Comparison of ENCODE assay signal across 9 cellular contexts in genomic region chr4:142379277-142380051, GRCh38.
DNase-seq lines count a peak whose midpoint lies in the region; TF ChIP-seq lines count a peak whose summit lies in the region.
"Had no signal": no experiment of that assay in that cellular context is flagged by ENCODE, and none has a peak within 500 bp of the region (broad histone marks: within the 10 kb centered on the region; RNA-seq: fewer than 3 reads in every experiment).

No MANE protein-coding gene starts in this region.

- H3K27ac ChIP-seq in ACC112 (ENCODE audit: low read depth, low read length): peak overlapping the region; percentile 94

- no peak for TF ChIP-seq CTCF in kidney epithelial cell (IDR thresholded peaks at IDR 0.05; ENCODE audit: insufficient read depth, low read length, poor library complexity, severe bottlenecking)

- H3K4me3 ChIP-seq in ACC112 (ENCODE audit: low read depth, low read length): peak overlapping the region; percentile 33
- H3K4me3 ChIP-seq in kidney epithelial cell (ENCODE audit: low read depth, low read length): no peak overlapping the region

- H3K4me1 ChIP-seq in ACC112 (ENCODE audit: control insufficient read depth, insufficient read depth, low read length, unreplicated experiment): peaks cover 52% of the 10 kb centered on the region

- H3K27me3 ChIP-seq in ACC112 (ENCODE audit: insufficient read depth, low read length) (no peaks in the 10 kb centered on the region), kidney epithelial cell (ENCODE audit: control insufficient read depth, insufficient read depth, low read length) (no peaks in the 10 kb centered on the region)

- DNase-seq in HCEC 1CT: peak; percentile 78
- peak; percentile 64 for DNase-seq in amniotic stem cell (lab: John Stamatoyannopoulos, UW)
- peak; percentile 81 for DNase-seq in kidney epithelial cell (ENCODE audit: low read depth)
- no peak for DNase-seq in stimulated activated CD4-positive, alpha-beta T cell treated with anti-CD3 and anti-CD28 coated beads, Interleukin-4, amount 100 ng/mL, for 1 hour
- DNase-seq in stimulated activated CD4-positive, alpha-beta T cell treated with anti-CD3 and anti-CD28 coated beads, Interleukin-12 subunit alpha, Interleukin-12 subunit beta, amount 100 ng/mL, for 4 hours: no peak
- DNase-seq in NCI-H1436 treated with DMSO at 0.1 percent for 48 hours (lab: John Stamatoyannopoulos, UW): no peak
- no peak for DNase-seq in activated CD4-positive, CD25-positive, alpha-beta regulatory T cell treated with anti-CD3 and anti-CD28 coated beads, Interleukin-2, amount 50 U/mL, for 72 hours
- DNase-seq: activated naive CD8-positive, alpha-beta T cell treated with anti-CD3 and anti-CD28 coated beads, Interleukin-2, amount 10 ng/mL, durations not matched to agents 7 days and 5 days had no signal

- H3K36me3 ChIP-seq in ACC112 (ENCODE audit: insufficient read depth, low read length): no peaks in the 10 kb centered on the region
- H3K36me3 ChIP-seq in kidney epithelial cell (ENCODE audit: control insufficient read depth, insufficient read depth, low read length): no peaks in the 10 kb centered on the region

- peak overlapping the region; percentile 46 for H2AFZ ChIP-seq in ACC112 (ENCODE audit: low read length, unreplicated experiment)

- H3K79me2 ChIP-seq in ACC112 (ENCODE audit: control insufficient read depth, insufficient read depth, low read length, unreplicated experiment): peaks cover 7% of the 10 kb centered on the region

Comparison
In these comparisons a context has a peak if more than half of its experiments do, and no peak if none do; other contexts are left out.
1. DNase-seq: peak in HCEC 1CT (single experiment), amniotic stem cell (single experiment) and kidney epithelial cell (single experiment); none in stimulated activated CD4-positive, alpha-beta T cell treated with anti-CD3 and anti-CD28 coated beads, Interleukin-4, amount 100 ng/mL, for 1 hour (single experiment), stimulated activated CD4-positive, alpha-beta T cell treated with anti-CD3 and anti-CD28 coated beads, Interleukin-12 subunit alpha, Interleukin-12 subunit beta, amount 100 ng/mL, for 4 hours (single experiment), NCI-H1436 treated with DMSO at 0.1 percent for 48 hours (single experiment) and activated CD4-positive, CD25-positive, alpha-beta regulatory T cell treated with anti-CD3 and anti-CD28 coated beads, Interleukin-2, amount 50 U/mL, for 72 hours (single experiment).